In the genomic region with DNA sequence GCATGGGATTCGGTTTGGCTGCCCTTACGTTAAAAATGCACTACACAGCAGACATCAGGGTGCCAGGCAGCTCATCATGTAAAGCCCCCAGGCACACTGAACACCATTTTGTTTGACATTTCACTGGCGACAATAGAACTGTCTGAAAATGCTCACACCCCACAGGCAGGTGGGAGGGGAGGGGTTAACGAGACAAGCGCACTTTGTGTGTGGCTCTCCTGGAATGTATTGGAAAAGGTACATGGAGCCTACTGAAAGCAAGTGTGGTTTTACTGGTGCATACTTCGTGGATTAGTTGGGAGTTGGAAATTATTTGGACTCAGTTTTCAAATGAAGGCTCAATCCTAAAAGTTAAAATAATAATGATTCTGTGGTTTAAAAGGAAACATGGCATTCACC, we compare ENCODE assay signal across 19 cellular contexts. TPM values are rescaled to one million over a fixed set of nuclear protein-coding genes. Genes with fewer than 3 reads are reported as not detected.
DNase-seq lines count a peak whose midpoint lies in the region; ATAC-seq, FAIRE-seq and TF ChIP-seq lines count a peak whose summit lies in the region.
"Had no signal": no experiment of that assay in that cellular context is flagged by ENCODE, and none has a peak within 500 bp of the region (broad histone marks: within the 10 kb centered on the region; RNA-seq: fewer than 3 reads in every experiment).

No MANE protein-coding gene starts in this region.

- H3K4me1 Mint-ChIP-seq in MCF 10A (ENCODE audit: insufficient read depth, unreplicated experiment) = peaks cover 14% of the 10 kb centered on the region
- H3K4me1 Mint-ChIP-seq: CD8-positive, alpha-beta memory T cell had no signal

- BruUV-seq in MCF 10A (replicated peaks; lab: Mats Ljungman, UMichigan) = no TSS peak

- H3K27me3 ChIP-seq in breast epithelium (no peaks in the 10 kb centered on the region), right lobe of liver (no peaks in the 10 kb centered on the region)
- H3K27me3 ChIP-seq: BLaER1 had no signal

- TF ChIP-seq CTCF in breast epithelium (IDR thresholded peaks at IDR 0.05) (no peak), MCF 10A (IDR thresholded peaks at IDR 0.05; ENCODE audit: unreplicated experiment) (no peak), epithelial cell of esophagus (IDR thresholded peaks at IDR 0.05; ENCODE audit: insufficient read depth, low read depth, low read length, missing control alignments) (no peak), right lobe of liver (IDR thresholded peaks at IDR 0.05) (no peak)

- H3K4me1 ChIP-seq in breast epithelium (no peaks in the 10 kb centered on the region), right lobe of liver (peaks cover 0 to 29% (median 12%) of the 10 kb centered on the region in 4 donors)
- H3K4me1 ChIP-seq: BLaER1 had no signal

- WGBS in right lobe of liver (ENCODE audit: insufficient coverage, low coverage, low lambda C conversion rate, missing lambda C conversion rate) = 78% methylated on average over 4 of the region's 6 CpGs

- H3K4me3 Mint-ChIP-seq in MCF 10A (ENCODE audit: unreplicated experiment) = no peak overlapping the region
- H3K4me3 Mint-ChIP-seq: CD8-positive, alpha-beta memory T cell had no signal

- H3K27ac ChIP-seq in breast epithelium (peak overlapping the region; percentile 39 to 41), right lobe of liver (peak overlapping the region in 2 of 3 donors; percentile 57 to 70)
- H3K27ac ChIP-seq: 22Rv1, BLaER1 had no signal

- DNase-seq in breast epithelium (ENCODE audit: low spot score in 2 of 2) = peak in 1 of 2 donors; percentile 26
- DNase-seq in MCF 10A (ENCODE audit: unreplicated experiment) = no peak
- DNase-seq in epithelial cell of esophagus (ENCODE audit: low read depth) = peak; percentile 5
- DNase-seq in right lobe of liver = no peak
- peak; percentile 47 for DNase-seq in urothelium cell line (ENCODE audit: low spot score)
- no peak for DNase-seq in activated CD4-positive, alpha-beta T cell treated with anti-CD3 and anti-CD28 coated beads for 1 hour
- no peak for DNase-seq in activated CD4-positive, alpha-beta T cell treated with anti-CD3 and anti-CD28 coated beads, Interleukin-2, amount 50 U/mL, for 4 hours
- no peak for DNase-seq in T-helper 1 cell
- DNase-seq: CD8-positive, alpha-beta memory T cell; DMS 273 treated with DMSO at 0.1 percent for 48 hours; Kasumi-1; NCI-H1436 treated with DMSO at 0.1 percent for 48 hours; NCI-H2081 treated with DMSO at 0.1 percent for 48 hours; NCI-H345; NCI-H526 treated with DMSO at 0.1 percent for 48 hours; NK-92 treated with Interleukin-12 subunit alpha and Interleukin-12 subunit beta, amount 100 ng/mL, for 24 hours; PC-3 had no signal

- H3K9me3 ChIP-seq in breast epithelium (no peaks in the 10 kb centered on the region), right lobe of liver (no peaks in the 10 kb centered on the region)
- H3K9me3 ChIP-seq: BLaER1 had no signal

- CTCF ChIA-PET in MCF 10A (lab: Yijun Ruan, JAX) = no interaction called here

- H3K4me3 ChIP-seq in breast epithelium = peak overlapping the region in 1 of 3 donors; percentile 8
- H3K4me3 ChIP-seq in epithelial cell of esophagus (ENCODE audit: low read length) = no peak overlapping the region
- H3K4me3 ChIP-seq in right lobe of liver = no peak overlapping the region
- H3K4me3 ChIP-seq: BLaER1 had no signal

- no peak overlapping the region for H3K27ac Mint-ChIP-seq in MCF 10A (ENCODE audit: low read depth, unreplicated experiment)
- H3K27ac Mint-ChIP-seq: CD8-positive, alpha-beta memory T cell had no signal

- intact Hi-C loops in breast epithelium (cut with DNase I; ENCODE audit: low total_unique reads) (no loop called here), MCF 10A (cut with micrococcal nuclease) (no loop called here), right lobe of liver (cut with DNase I) (no loop called here)

- no peaks in the 10 kb centered on the region for H3K9me3 Mint-ChIP-seq in MCF 10A (ENCODE audit: unreplicated experiment)

- no peaks in the 10 kb centered on the region for H3K36me3 Mint-ChIP-seq in MCF 10A (ENCODE audit: insufficient read depth, unreplicated experiment)
- H3K36me3 Mint-ChIP-seq: CD8-positive, alpha-beta memory T cell had no signal

- no peaks in the 10 kb centered on the region for H3K27me3 Mint-ChIP-seq in MCF 10A (ENCODE audit: insufficient read depth, unreplicated experiment)
- H3K27me3 Mint-ChIP-seq: CD8-positive, alpha-beta memory T cell had no signal

- no peak for FAIRE-seq in urothelium cell line (lab: Jason Lieb, UNC)

- TF ChIP-seq POLR2A in breast epithelium (IDR thresholded peaks at IDR 0.05) (no peak), right lobe of liver (IDR thresholded peaks at IDR 0.05) (no peak)

- POLR2A ChIA-PET in MCF 10A (lab: Yijun Ruan, JAX) = no interaction called here

- H3K36me3 ChIP-seq in breast epithelium (no peaks in the 10 kb centered on the region), right lobe of liver (no peaks in the 10 kb centered on the region)
- H3K36me3 ChIP-seq: BLaER1 had no signal

- no peak for ATAC-seq in right lobe of liver
- ATAC-seq: PC-3 had no signal

RNA-seq across cellular contexts. Expression of gene PPARGC1A, which starts 31.6 kb away (rescaled TPM):
- total RNA-seq in breast epithelium (1 to 10 TPM; 4.0 to 7.9 (median 6.1) TPM), MCF 10A (2022) (0.12 and 0.49 TPM in 2 replicates), right lobe of liver (10 to 100 TPM; 13.8 to 61.0 (median 37.6) TPM)
- total RNA-seq: CD8-positive, alpha-beta memory T cell; PC-3 had no signal

Comparison
In these comparisons a context has a peak if more than half of its experiments do, and no peak if none do; other contexts are left out.
1. DNase-seq: peak in epithelial cell of esophagus (single experiment) and urothelium cell line (single experiment); none in MCF 10A (single experiment), right lobe of liver (0 of 3), activated CD4-positive, alpha-beta T cell treated with anti-CD3 and anti-CD28 coated beads for 1 hour (single experiment), activated CD4-positive, alpha-beta T cell treated with anti-CD3 and anti-CD28 coated beads, Interleukin-2, amount 50 U/mL, for 4 hours (0 of 2) and T-helper 1 cell (0 of 5).